8 cellular contexts compared by ENCODE assay signal in the genomic region with DNA sequence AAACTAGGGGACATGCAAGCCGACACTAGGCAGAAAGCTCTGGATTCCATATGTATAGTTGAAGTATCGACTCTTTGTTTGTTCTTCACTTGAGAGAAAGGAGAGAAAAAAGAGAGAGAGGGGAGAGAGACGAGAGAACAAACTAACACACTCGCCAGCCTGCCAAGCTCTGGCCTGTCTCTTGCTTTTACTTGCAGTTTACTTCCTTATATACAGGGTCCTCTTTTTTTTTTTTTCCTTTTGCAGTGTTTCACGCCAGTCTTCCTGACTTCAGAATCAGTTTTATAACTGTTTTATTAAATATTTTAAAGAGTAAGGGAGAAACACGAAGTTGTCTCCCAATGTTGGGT. TPM values are rescaled to one million over a fixed set of nuclear protein-coding genes. Genes with fewer than 3 reads are reported as not detected.
DNase-seq lines count a peak whose midpoint lies in the region; ATAC-seq, FAIRE-seq and TF ChIP-seq lines count a peak whose summit lies in the region.

No MANE protein-coding gene starts in this region.

- no peak overlapping the region for H3K4me3 Mint-ChIP-seq in WTC11
- H3K4me3 Mint-ChIP-seq in effector memory CD8-positive, alpha-beta T cell: no peak overlapping the region

- H3K4me1 ChIP-seq in HUES64 (ENCODE audit: insufficient read depth, low read length) (peaks cover 87% of the 10 kb centered on the region), right cardiac atrium (ENCODE audit: control insufficient read depth, insufficient read depth, low read length) (peaks cover 28% of the 10 kb centered on the region), small intestine (ENCODE audit: control insufficient read depth in 2 of 2, insufficient read depth in 1 of 2, low read depth in 1 of 2, low read length in 1 of 2) (peaks cover 4 to 16% of the 10 kb centered on the region in 2 donors)

- H3K36me3 ChIP-seq in HUES64 (ENCODE audit: insufficient read depth, low read length): no peaks in the 10 kb centered on the region
- H3K36me3 ChIP-seq in small intestine (ENCODE audit: control insufficient read depth in 2 of 2, insufficient read depth in 2 of 2, low read length in 2 of 2): no peaks in the 10 kb centered on the region

- peak overlapping the region; percentile 44; the same call in 1 of the 2 replicates for H3K27ac ChIP-seq in HUES64 (ENCODE audit: low read depth, low read length)
- peak overlapping the region; percentile 99 for H3K27ac ChIP-seq in right cardiac atrium (ENCODE audit: low read length)
- peak overlapping the region; percentile 84 to 89 for H3K27ac ChIP-seq in small intestine (ENCODE audit: low read depth in 1 of 2, low read length in 1 of 2)

- intact Hi-C loops in right cardiac atrium (cut with DNase I): loop anchor here in 1 of 4 donors (10.0 kb wide), 1 partner anchor 121 kb away; no protein-coding TSS in a partner anchor

- CTCF ChIA-PET in WTC11 (lab: Charles Lee): interaction anchor here (0.6 to 1.2 kb wide), 4 partner anchors 9 to 220 kb away, joined by 3 to 4 read pairs (median 3); no protein-coding TSS in a partner anchor

- peak overlapping the region; percentile 23; the same call in 1 of the 2 replicates for H3K9ac ChIP-seq in HUES64 (ENCODE audit: low read depth, low read length)

- no peak for DNase-seq in WTC11 (ENCODE audit: low spot score)
- DNase-seq in right cardiac atrium: peak in 2 of 3 donors; percentile 26 to 73
- no peak for DNase-seq in small intestine
- DNase-seq in cerebellar nuclear complex (lab: John Stamatoyannopoulos, UW): no peak
- no peak for DNase-seq in effector memory CD8-positive, alpha-beta T cell

- no peaks in the 10 kb centered on the region for H3K36me3 Mint-ChIP-seq in WTC11
- H3K36me3 Mint-ChIP-seq in effector memory CD8-positive, alpha-beta T cell (ENCODE audit: insufficient read depth): no peaks in the 10 kb centered on the region

- WGBS in HUES64: 59% methylated on average over 5 of the region's 6 CpGs
- WGBS in right cardiac atrium: 14% methylated on average over 6 of the region's 6 CpGs
- WGBS in small intestine, 3 donors: 10 to 13% (median 12%) methylated on average over 6 of the region's 6 CpGs

- H3K27me3 Mint-ChIP-seq in WTC11 (ENCODE audit: low read depth): peaks cover under 1% of the 10 kb centered on the region; the same call in 1 of the 2 replicates
- peaks cover 66 to 91% of the 10 kb centered on the region in 2 donors for H3K27me3 Mint-ChIP-seq in effector memory CD8-positive, alpha-beta T cell

- no peak overlapping the region for H3K4me3 ChIP-seq in HUES64 (ENCODE audit: low read length)
- H3K4me3 ChIP-seq in right cardiac atrium (ENCODE audit: low read length): peak overlapping the region; percentile 48
- no peak overlapping the region for H3K4me3 ChIP-seq in small intestine (ENCODE audit: low read depth in 1 of 2, low read length in 2 of 2)

- no peaks in the 10 kb centered on the region for H3K9me3 ChIP-seq in HUES64 (ENCODE audit: insufficient read depth, low read depth, low read length)
- no peaks in the 10 kb centered on the region for H3K9me3 ChIP-seq in right cardiac atrium (ENCODE audit: control insufficient read depth, low read length)
- H3K9me3 ChIP-seq in small intestine (ENCODE audit: control insufficient read depth, low read depth): no peaks in the 10 kb centered on the region

- no peak for TF ChIP-seq CTCF in WTC11 (IDR thresholded peaks at IDR 0.05)

- no peak for FAIRE-seq in small intestine (lab: Jason Lieb, UNC)

- ATAC-seq in WTC11 (peak; percentile 6; the same call in 1 of the 2 replicates), right cardiac atrium (peak; percentile 10 to 17), GM19023 (IDR thresholded peaks at IDR 0.05; ENCODE audit: unreplicated experiment) (no peak), GM21825 (IDR thresholded peaks at IDR 0.05; ENCODE audit: unreplicated experiment) (no peak)
- no peak for ATAC-seq in effector memory CD8-positive, alpha-beta T cell (replicated peaks)

- peaks cover 1% of the 10 kb centered on the region; the same call in 1 of the 2 replicates for H3K27me3 ChIP-seq in HUES64 (ENCODE audit: insufficient read depth, low read length)
- no peaks in the 10 kb centered on the region for H3K27me3 ChIP-seq in right cardiac atrium (ENCODE audit: control insufficient read depth, insufficient read depth)
- H3K27me3 ChIP-seq in small intestine (ENCODE audit: control insufficient read depth in 2 of 2, insufficient read depth in 2 of 2, low read length in 2 of 2): no peaks in the 10 kb centered on the region

- H3K27ac Mint-ChIP-seq in WTC11: peak overlapping the region; percentile 59
- no peak overlapping the region for H3K27ac Mint-ChIP-seq in effector memory CD8-positive, alpha-beta T cell

- H3K4me1 Mint-ChIP-seq in WTC11: peaks cover 96% of the 10 kb centered on the region
- peaks cover 4% of the 10 kb centered on the region in 2 donors for H3K4me1 Mint-ChIP-seq in effector memory CD8-positive, alpha-beta T cell (ENCODE audit: low read depth in 2 of 2)

- POLR2A ChIA-PET in WTC11 (lab: Charles Lee): no interaction called here

- no peaks in the 10 kb centered on the region for H3K9me3 Mint-ChIP-seq in WTC11
- H3K9me3 Mint-ChIP-seq in effector memory CD8-positive, alpha-beta T cell: no peaks in the 10 kb centered on the region

TF ChIP-seq in WTC11, 78 proteins besides CTCF, POLR2A, EP300 and RAD21 (continues in another document):
- no peak for TF ChIP-seq GRHL2 (CRISPR knock-in tag; IDR thresholded peaks at IDR 0.05; ENCODE audit: insufficient replicate concordance, severe bottlenecking)
- no peak for TF ChIP-seq ZNF396 (CRISPR knock-in tag; IDR thresholded peaks at IDR 0.05; ENCODE audit: borderline replicate concordance)
- no peak for TF ChIP-seq NR1H2 (CRISPR knock-in tag; IDR thresholded peaks at IDR 0.05)
- TF ChIP-seq TCF7 (CRISPR knock-in tag; IDR thresholded peaks at IDR 0.05; ENCODE audit: low read depth): no peak
- no peak for TF ChIP-seq ZNF671 (CRISPR knock-in tag; IDR thresholded peaks at IDR 0.05)
- no peak for TF ChIP-seq MYBL2 (CRISPR knock-in tag; IDR thresholded peaks at IDR 0.05)
- TF ChIP-seq NFATC4 (CRISPR knock-in tag; IDR thresholded peaks at IDR 0.05): no peak
- no peak for TF ChIP-seq NR3C1 (CRISPR knock-in tag; conservative IDR thresholded peaks at IDR 0.05; ENCODE audit: low read depth)
- TF ChIP-seq, protein P1, sequence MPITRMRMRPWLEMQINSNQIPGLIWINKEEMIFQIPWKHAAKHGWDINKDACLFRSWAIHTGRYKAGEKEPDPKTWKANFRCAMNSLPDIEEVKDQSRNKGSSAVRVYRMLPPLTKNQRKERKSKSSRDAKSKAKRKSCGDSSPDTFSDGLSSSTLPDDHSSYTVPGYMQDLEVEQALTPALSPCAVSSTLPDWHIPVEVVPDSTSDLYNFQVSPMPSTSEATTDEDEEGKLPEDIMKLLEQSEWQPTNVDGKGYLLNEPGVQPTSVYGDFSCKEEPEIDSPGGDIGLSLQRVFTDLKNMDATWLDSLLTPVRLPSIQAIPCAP (CRISPR knock-in tag; IDR thresholded peaks at IDR 0.05): no peak
- no peak for TF ChIP-seq HMGA2 (CRISPR knock-in tag; IDR thresholded peaks at IDR 0.05)
- TF ChIP-seq, protein P2, sequence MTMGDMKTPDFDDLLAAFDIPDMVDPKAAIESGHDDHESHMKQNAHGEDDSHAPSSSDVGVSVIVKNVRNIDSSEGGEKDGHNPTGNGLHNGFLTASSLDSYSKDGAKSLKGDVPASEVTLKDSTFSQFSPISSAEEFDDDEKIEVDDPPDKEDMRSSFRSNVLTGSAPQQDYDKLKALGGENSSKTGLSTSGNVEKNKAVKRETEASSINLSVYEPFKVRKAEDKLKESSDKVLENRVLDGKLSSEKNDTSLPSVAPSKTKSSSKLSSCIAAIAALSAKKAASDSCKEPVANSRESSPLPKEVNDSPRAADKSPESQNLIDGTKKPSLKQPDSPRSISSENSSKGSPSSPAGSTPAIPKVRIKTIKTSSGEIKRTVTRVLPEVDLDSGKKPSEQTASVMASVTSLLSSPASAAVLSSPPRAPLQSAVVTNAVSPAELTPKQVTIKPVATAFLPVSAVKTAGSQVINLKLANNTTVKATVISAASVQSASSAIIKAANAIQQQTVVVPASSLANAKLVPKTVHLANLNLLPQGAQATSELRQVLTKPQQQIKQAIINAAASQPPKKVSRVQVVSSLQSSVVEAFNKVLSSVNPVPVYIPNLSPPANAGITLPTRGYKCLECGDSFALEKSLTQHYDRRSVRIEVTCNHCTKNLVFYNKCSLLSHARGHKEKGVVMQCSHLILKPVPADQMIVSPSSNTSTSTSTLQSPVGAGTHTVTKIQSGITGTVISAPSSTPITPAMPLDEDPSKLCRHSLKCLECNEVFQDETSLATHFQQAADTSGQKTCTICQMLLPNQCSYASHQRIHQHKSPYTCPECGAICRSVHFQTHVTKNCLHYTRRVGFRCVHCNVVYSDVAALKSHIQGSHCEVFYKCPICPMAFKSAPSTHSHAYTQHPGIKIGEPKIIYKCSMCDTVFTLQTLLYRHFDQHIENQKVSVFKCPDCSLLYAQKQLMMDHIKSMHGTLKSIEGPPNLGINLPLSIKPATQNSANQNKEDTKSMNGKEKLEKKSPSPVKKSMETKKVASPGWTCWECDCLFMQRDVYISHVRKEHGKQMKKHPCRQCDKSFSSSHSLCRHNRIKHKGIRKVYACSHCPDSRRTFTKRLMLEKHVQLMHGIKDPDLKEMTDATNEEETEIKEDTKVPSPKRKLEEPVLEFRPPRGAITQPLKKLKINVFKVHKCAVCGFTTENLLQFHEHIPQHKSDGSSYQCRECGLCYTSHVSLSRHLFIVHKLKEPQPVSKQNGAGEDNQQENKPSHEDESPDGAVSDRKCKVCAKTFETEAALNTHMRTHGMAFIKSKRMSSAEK (CRISPR knock-in tag; IDR thresholded peaks at IDR 0.05; ENCODE audit: borderline replicate concordance): no peak
- no peak for TF ChIP-seq ZNF232 (CRISPR knock-in tag; IDR thresholded peaks at IDR 0.05)
- no peak for TF ChIP-seq ZNF317 (CRISPR knock-in tag; IDR thresholded peaks at IDR 0.05; ENCODE audit: borderline replicate concordance, low read depth)
- TF ChIP-seq RELA (CRISPR knock-in tag; IDR thresholded peaks at IDR 0.05; ENCODE audit: borderline replicate concordance): no peak

RNA-seq across cellular contexts. Expression of a gene that starts 19.9 kb away (rescaled TPM):
- polyA plus RNA-seq in HUES64 (2013, experiment 1 of 2): 49.4 TPM
- polyA plus RNA-seq in HUES64 (2013, experiment 2 of 2): 51.8 TPM
- total RNA-seq in WTC11 (2021) (58.9 to 79.9 TPM (median 62.0 TPM) in 3 replicates), right cardiac atrium (100 to 1,000 TPM in 2 of 4 donors, 10 to 100 TPM in 2; 81.3 to 105 (median 98.4) TPM)
- polyA plus RNA-seq in right cardiac atrium (19.7 TPM), small intestine (10 to 100 TPM in 1 of 3 donors, 1 to 10 TPM in 2; 3.2 to 10.9 (median 4.2) TPM)

Comparison
In these comparisons a context has a peak if more than half of its experiments do, and no peak if none do; other contexts are left out.
1. H3K27ac ChIP-seq: peak in every context shown above with its lines; median percentile 99 in right cardiac atrium; 86 in small intestine; 44 in HUES64.
2. ATAC-seq: peak in WTC11 (single experiment) and right cardiac atrium (2 of 2); none in GM19023 (single experiment), effector memory CD8-positive, alpha-beta T cell (single experiment) and GM21825 (single experiment).
3. DNase-seq: peak in right cardiac atrium (2 of 3); none in WTC11 (single experiment), small intestine (single experiment), cerebellar nuclear complex (0 of 2) and effector memory CD8-positive, alpha-beta T cell (0 of 3).